ENCODE assay signal across 22 cellular contexts in the genomic region with DNA sequence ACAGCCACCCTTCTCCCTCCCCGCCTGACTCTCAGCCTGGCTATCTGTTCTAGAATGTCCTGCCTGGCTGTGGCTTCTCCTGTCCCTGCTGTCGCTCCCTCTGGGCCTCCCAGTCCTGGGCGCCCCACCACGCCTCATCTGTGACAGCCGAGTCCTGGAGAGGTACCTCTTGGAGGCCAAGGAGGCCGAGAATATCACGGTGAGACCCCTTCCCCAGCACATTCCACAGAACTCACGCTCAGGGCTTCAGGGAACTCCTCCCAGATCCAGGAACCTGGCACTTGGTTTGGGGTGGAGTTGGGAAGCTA. TPM values are rescaled to one million over a fixed set of nuclear protein-coding genes. Genes with fewer than 3 reads are reported as not detected.
"Had no signal": no experiment of that assay in that cellular context is flagged by ENCODE, and none has a peak within 500 bp of the region (broad histone marks: within the 10 kb centered on the region; RNA-seq: fewer than 3 reads in every experiment).

No MANE protein-coding gene starts in this region.

- H3K27me3 ChIP-seq: testis had no signal

- H3K4me3 ChIP-seq: hepatocyte, lower lobe of right lung, upper lobe of right lung had no signal

- H3K36me3 ChIP-seq: brain microvascular endothelial cell, lower lobe of right lung, sigmoid colon, upper lobe of right lung had no signal

- H3K4me3 Mint-ChIP-seq: activated CD4-positive, alpha-beta T cell treated with anti-CD3 and anti-CD28 coated beads, Interleukin-2, amount 10 ng/mL, durations not matched to agents 7 days and 5 days; activated CD8-positive, alpha-beta T cell treated with anti-CD3 and anti-CD28 coated beads, Interleukin-2, amount 10 ng/mL, durations not matched to agents 7 days and 5 days; activated naive CD4-positive, alpha-beta T cell treated with anti-CD3 and anti-CD28 coated beads for 36 hours; activated T-cell treated with anti-CD3 and anti-CD28 coated beads, Interleukin-2, amount 50 U/mL, for 4 hours; natural killer cell treated with Interleukin-12 subunit alpha and Interleukin-12 subunit beta and Interleukin-15 and Interleukin-18, amount 100 ng/mL, for 72 hours; stimulated activated memory B cell treated with anti-CD40 and anti-IgM and Interleukin-4, amounts not matched to agents 10 μg/mL and 1 μg/mL and 100 μg/mL, for 72 hours had no signal

- H3K27ac Mint-ChIP-seq: activated CD4-positive, alpha-beta T cell treated with anti-CD3 and anti-CD28 coated beads, Interleukin-2, amount 10 ng/mL, durations not matched to agents 7 days and 5 days; activated CD8-positive, alpha-beta T cell treated with anti-CD3 and anti-CD28 coated beads, Interleukin-2, amount 10 ng/mL, durations not matched to agents 7 days and 5 days; activated naive CD4-positive, alpha-beta T cell treated with anti-CD3 and anti-CD28 coated beads for 36 hours; natural killer cell treated with Interleukin-12 subunit alpha and Interleukin-12 subunit beta and Interleukin-15 and Interleukin-18, amount 100 ng/mL, for 72 hours; stimulated activated memory B cell treated with anti-CD40 and anti-IgM and Interleukin-4, amounts not matched to agents 10 μg/mL and 1 μg/mL and 100 μg/mL, for 72 hours had no signal

- ATAC-seq: activated CD8-positive, alpha-beta T cell treated with anti-CD3 and anti-CD28 coated beads, Interleukin-2, amount 10 ng/mL, durations not matched to agents 7 days and 5 days; activated T-cell treated with anti-CD3 and anti-CD28 coated beads, Interleukin-2, amount 50 U/mL, for 4 hours; left colon; lower lobe of right lung; natural killer cell treated with Interleukin-12 subunit alpha and Interleukin-12 subunit beta and Interleukin-15 and Interleukin-18, amount 100 ng/mL, for 72 hours; upper lobe of right lung had no signal

- H3K9me3 ChIP-seq: lower lobe of right lung, sigmoid colon, testis, upper lobe of right lung had no signal

- DNase-seq: activated CD4-positive, alpha-beta T cell treated with anti-CD3 and anti-CD28 coated beads, Interleukin-2, amount 10 ng/mL, durations not matched to agents 7 days and 5 days; activated CD8-positive, alpha-beta T cell treated with anti-CD3 and anti-CD28 coated beads, Interleukin-2, amount 10 ng/mL, durations not matched to agents 7 days and 5 days; activated naive CD4-positive, alpha-beta T cell treated with anti-CD3 and anti-CD28 coated beads for 36 hours; activated T-cell treated with anti-CD3 and anti-CD28 coated beads, Interleukin-2, amount 50 U/mL, for 4 hours; aorta; brain microvascular endothelial cell; central memory CD4-positive, alpha-beta T cell; foreskin fibroblast; islet precursor cell; left colon; lower lobe of right lung; nucleus accumbens; sigmoid colon; stimulated activated CD4-positive, alpha-beta T cell treated with anti-CD3 and anti-CD28 coated beads, Interleukin-4, amount 100 ng/mL, for 4 hours; T-helper 9 cell; testis; upper lobe of right lung had no signal

- H3K4me1 ChIP-seq: upper lobe of right lung had no signal

- H3K9me3 Mint-ChIP-seq: activated naive CD4-positive, alpha-beta T cell treated with anti-CD3 and anti-CD28 coated beads for 36 hours; natural killer cell treated with Interleukin-12 subunit alpha and Interleukin-12 subunit beta and Interleukin-15 and Interleukin-18, amount 100 ng/mL, for 72 hours had no signal

RNA-seq across cellular contexts. Expression of a gene that starts 1.2 kb away (rescaled TPM):
- total RNA-seq: activated CD4-positive, alpha-beta T cell treated with anti-CD3 and anti-CD28 coated beads, Interleukin-2, amount 10 ng/mL, durations not matched to agents 7 days and 5 days; activated CD8-positive, alpha-beta T cell treated with anti-CD3 and anti-CD28 coated beads, Interleukin-2, amount 10 ng/mL, durations not matched to agents 7 days and 5 days; activated naive CD4-positive, alpha-beta T cell treated with anti-CD3 and anti-CD28 coated beads for 36 hours; activated T-cell treated with anti-CD3 and anti-CD28 coated beads, Interleukin-2, amount 50 U/mL, for 4 hours; aorta; glomerular endothelial cell; left colon; lower lobe of right lung; natural killer cell treated with Interleukin-12 subunit alpha and Interleukin-12 subunit beta and Interleukin-15 and Interleukin-18, amount 100 ng/mL, for 72 hours; sigmoid colon; upper lobe of right lung had no signal

RNA-seq across cellular contexts. Expression of a gene that starts 11.9 kb away (rescaled TPM):
- total RNA-seq: activated CD4-positive, alpha-beta T cell treated with anti-CD3 and anti-CD28 coated beads, Interleukin-2, amount 10 ng/mL, durations not matched to agents 7 days and 5 days; activated CD8-positive, alpha-beta T cell treated with anti-CD3 and anti-CD28 coated beads, Interleukin-2, amount 10 ng/mL, durations not matched to agents 7 days and 5 days; activated naive CD4-positive, alpha-beta T cell treated with anti-CD3 and anti-CD28 coated beads for 36 hours; activated T-cell treated with anti-CD3 and anti-CD28 coated beads, Interleukin-2, amount 50 U/mL, for 4 hours; aorta; dorsolateral prefrontal cortex; glomerular endothelial cell; hepatocyte; left colon; lower lobe of right lung; natural killer cell treated with Interleukin-12 subunit alpha and Interleukin-12 subunit beta and Interleukin-15 and Interleukin-18, amount 100 ng/mL, for 72 hours; sigmoid colon; upper lobe of right lung had no signal
